Comparison of ENCODE assay signal across 19 cellular contexts in genomic region chr5:68708156-68708841, GRCh38.
DNase-seq lines count a peak whose midpoint lies in the region; ATAC-seq and TF ChIP-seq lines count a peak whose summit lies in the region.
"Had no signal": no experiment of that assay in that cellular context is flagged by ENCODE, and none has a peak within 500 bp of the region (broad histone marks: within the 10 kb centered on the region; RNA-seq: fewer than 3 reads in every experiment).

No MANE protein-coding gene starts in this region.

- no peak overlapping the region for H3K27ac ChIP-seq in GM23338 (ENCODE audit: low read depth)
- peak overlapping the region; percentile 4 for H3K27ac ChIP-seq in angular gyrus (ENCODE audit: low read depth, low read length)
- H3K27ac ChIP-seq in left lung, result no peak overlapping the region
- H3K27ac ChIP-seq in skeletal muscle tissue (ENCODE audit: low read depth, low read length), result peak overlapping the region; percentile 90
- H3K27ac ChIP-seq: HL-60 had no signal

- no peaks in the 10 kb centered on the region; the same call in 2 of the 3 replicates for H3K9me3 Mint-ChIP-seq in GM23338
- peaks cover 2 to 4% of the 10 kb centered on the region in 2 donors for H3K9me3 Mint-ChIP-seq in stimulated activated naive B cell treated with anti-CD40 and anti-IgM and Interleukin-4, amounts not matched to agents 10 μg/mL and 1 μg/mL and 100 μg/mL, for 72 hours
- H3K9me3 Mint-ChIP-seq: CD4-positive, alpha-beta T cell had no signal

- no peak for DNase-seq in GM23338 (ENCODE audit: low spot score)
- DNase-seq in left lung, result no peak
- no peak for DNase-seq in stimulated activated naive B cell treated with anti-CD40 and anti-IgM and Interleukin-4, amounts not matched to agents 10 μg/mL and 1 μg/mL and 100 μg/mL, for 72 hours
- DNase-seq: CD4-positive, alpha-beta T cell; DMS153; GDM1; Kasumi-1; MG63; NCI-H1048; NCI-H1436 treated with DMSO at 0.1 percent for 48 hours; NCI-H2029 treated with DMSO at 0.1 percent for 48 hours; NCI-H2171; NCI-H526 had no signal

- H3K27me3 Mint-ChIP-seq in GM23338 (ENCODE audit: insufficient read depth, low read depth, poor library complexity), result no peaks in the 10 kb centered on the region
- no peaks in the 10 kb centered on the region for H3K27me3 Mint-ChIP-seq in stimulated activated naive B cell treated with anti-CD40 and anti-IgM and Interleukin-4, amounts not matched to agents 10 μg/mL and 1 μg/mL and 100 μg/mL, for 72 hours
- H3K27me3 Mint-ChIP-seq: CD4-positive, alpha-beta T cell had no signal

- H3K9me3 ChIP-seq in left lung (no peaks in the 10 kb centered on the region), skeletal muscle tissue (ENCODE audit: control insufficient read depth in 3 of 3, low read length in 3 of 3) (no peaks in the 10 kb centered on the region)
- H3K9me3 ChIP-seq: MG63 had no signal

- H3K79me2 ChIP-seq in GM23338 (replicated peaks; ENCODE audit: insufficient read depth), result no peaks in the 10 kb centered on the region

- intact Hi-C loops in left lung (cut with DNase I), result no loop called here

- no peaks in the 10 kb centered on the region for H3K4me1 Mint-ChIP-seq in GM23338
- peaks cover 32 to 61% of the 10 kb centered on the region in 2 donors for H3K4me1 Mint-ChIP-seq in stimulated activated naive B cell treated with anti-CD40 and anti-IgM and Interleukin-4, amounts not matched to agents 10 μg/mL and 1 μg/mL and 100 μg/mL, for 72 hours

- H3K27me3 ChIP-seq in GM23338 (ENCODE audit: insufficient read depth) (no peaks in the 10 kb centered on the region), left lung (no peaks in the 10 kb centered on the region), skeletal muscle tissue (ENCODE audit: control insufficient read depth in 3 of 3, insufficient read depth in 3 of 3, low read length in 3 of 3) (no peaks in the 10 kb centered on the region)
- H3K27me3 ChIP-seq: MG63 had no signal

- H3K27ac Mint-ChIP-seq in GM23338, result no peak overlapping the region
- no peak overlapping the region for H3K27ac Mint-ChIP-seq in stimulated activated naive B cell treated with anti-CD40 and anti-IgM and Interleukin-4, amounts not matched to agents 10 μg/mL and 1 μg/mL and 100 μg/mL, for 72 hours
- H3K27ac Mint-ChIP-seq: CD4-positive, alpha-beta T cell had no signal

- H3K4me1 ChIP-seq in GM23338 (ENCODE audit: insufficient read depth) (no peaks in the 10 kb centered on the region), left lung (peaks cover 0 to 15% of the 10 kb centered on the region in 2 donors), skeletal muscle tissue (ENCODE audit: control insufficient read depth in 3 of 3, insufficient read depth in 3 of 3, low read length in 3 of 3) (peaks cover 23 to 44% (median 28%) of the 10 kb centered on the region in 3 donors)

- H3K9me2 ChIP-seq in GM23338 (ENCODE audit: insufficient read depth), result 0 out of 2 replicates have a peak, but pooled peaks cover 5% of the 10 kb centered on the region

- no peak for ATAC-seq in GM23338
- ATAC-seq in left lung, result peak; percentile 22
- ATAC-seq in HG02981 (IDR thresholded peaks at IDR 0.05; ENCODE audit: unreplicated experiment), result no peak
- ATAC-seq in stimulated activated naive B cell treated with anti-CD40 and anti-IgM and Interleukin-4, amounts not matched to agents 10 μg/mL and 1 μg/mL and 100 μg/mL, for 72 hours (replicated peaks), result no peak
- ATAC-seq in GM18502 (IDR thresholded peaks at IDR 0.05; ENCODE audit: poor library complexity, unreplicated experiment), result no peak
- no peak for ATAC-seq in HG03108 (IDR thresholded peaks at IDR 0.05; ENCODE audit: unreplicated experiment)

- no peak overlapping the region for H3K4me2 ChIP-seq in GM23338

- H4K20me1 ChIP-seq in GM23338 (replicated peaks; ENCODE audit: insufficient read depth), result no peaks in the 10 kb centered on the region

- H2AFZ ChIP-seq in GM23338, result peak overlapping the region; percentile 66

- H3K9ac ChIP-seq in skeletal muscle tissue (ENCODE audit: low read depth in 1 of 3, low read length in 3 of 3), result peak overlapping the region in 1 of 3 donors; percentile 59

- no peaks in the 10 kb centered on the region for H3K36me3 Mint-ChIP-seq in GM23338 (ENCODE audit: low read depth)
- peaks cover 2 to 3% of the 10 kb centered on the region in 2 donors for H3K36me3 Mint-ChIP-seq in stimulated activated naive B cell treated with anti-CD40 and anti-IgM and Interleukin-4, amounts not matched to agents 10 μg/mL and 1 μg/mL and 100 μg/mL, for 72 hours

- H3K4me3 ChIP-seq in GM23338 (no peak overlapping the region), left lung (no peak overlapping the region), skeletal muscle tissue (ENCODE audit: low read length in 3 of 3) (no peak overlapping the region)
- H3K4me3 ChIP-seq: MG63 had no signal

- TF ChIP-seq CTCF in GM23338 (conservative IDR thresholded peaks at IDR 0.05; ENCODE audit: low read depth in 2 of 2) (no peak), left lung (IDR thresholded peaks at IDR 0.05) (no peak)

- no peak overlapping the region for H3K4me3 Mint-ChIP-seq in GM23338
- H3K4me3 Mint-ChIP-seq in stimulated activated naive B cell treated with anti-CD40 and anti-IgM and Interleukin-4, amounts not matched to agents 10 μg/mL and 1 μg/mL and 100 μg/mL, for 72 hours, result no peak overlapping the region
- H3K4me3 Mint-ChIP-seq: CD4-positive, alpha-beta T cell had no signal

- no peaks in the 10 kb centered on the region for H3K36me3 ChIP-seq in GM23338 (ENCODE audit: insufficient read depth)
- H3K36me3 ChIP-seq in left lung, result no peaks in the 10 kb centered on the region
- no peaks in the 10 kb centered on the region for H3K36me3 ChIP-seq in skeletal muscle tissue (ENCODE audit: control insufficient read depth in 3 of 3, insufficient read depth in 3 of 3, low read length in 3 of 3)
- H3K36me3 ChIP-seq: MG63 had no signal

- no peaks in the 10 kb centered on the region for H3F3A ChIP-seq in GM23338 (replicated peaks; ENCODE audit: low read depth)

TF ChIP-seq in GM23338, 12 proteins besides CTCF, POLR2A, EP300 and RAD21 (continues in another document):
- TF ChIP-seq ZNF331 (CRISPR knock-in tag; IDR thresholded peaks at IDR 0.05; ENCODE audit: low read depth), result no peak
- no peak for TF ChIP-seq ZNF114 (CRISPR knock-in tag; IDR thresholded peaks at IDR 0.05)
- TF ChIP-seq POLR2AphosphoS5 (IDR thresholded peaks at IDR 0.05; ENCODE audit: low read depth), result no peak
- no peak for TF ChIP-seq STAT1 (IDR thresholded peaks at IDR 0.05; ENCODE audit: unreplicated experiment)
- no peak for TF ChIP-seq EZH2 (IDR thresholded peaks at IDR 0.05; ENCODE audit: low read depth, unreplicated experiment)
- no peak for TF ChIP-seq EZH2phosphoT487 (IDR thresholded peaks at IDR 0.05; ENCODE audit: unreplicated experiment)
- TF ChIP-seq NANOG (IDR thresholded peaks at IDR 0.05; ENCODE audit: borderline replicate concordance), result no peak
- no peak for TF ChIP-seq JUNB (IDR thresholded peaks at IDR 0.05; ENCODE audit: unreplicated experiment)

Comparison
In these comparisons a context has a peak if more than half of its experiments do, and no peak if none do; other contexts are left out.
1. H3K27ac ChIP-seq: peak in angular gyrus (single experiment) and skeletal muscle tissue (single experiment); none in GM23338 (single experiment) and left lung (0 of 2).